In the genomic region with DNA sequence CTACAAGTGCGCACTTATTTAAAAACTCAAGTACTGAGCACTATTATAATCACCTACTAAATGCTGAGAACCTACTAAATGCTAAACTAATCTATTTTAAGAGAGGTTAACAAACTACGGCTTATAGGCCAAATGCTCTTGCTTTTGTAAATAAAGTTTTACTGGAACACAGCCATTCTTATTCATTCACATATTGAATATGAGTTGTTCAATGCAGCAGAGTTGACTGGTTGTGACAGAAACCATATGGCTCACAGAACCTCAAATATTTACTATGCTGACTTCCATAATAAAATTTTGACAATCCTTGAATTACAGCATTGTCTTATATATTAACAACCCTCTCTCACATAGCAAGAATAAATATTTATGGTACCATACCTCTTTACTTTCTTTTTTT, we compare ENCODE assay signal across 1 cellular context.
TF ChIP-seq lines count a peak whose summit lies in the region.

No MANE protein-coding gene starts in this region.

TF ChIP-seq in SK-N-SH treated with all-trans-retinoic acid at 6 μM for 48 hours, 23 proteins besides CTCF, POLR2A, EP300 and RAD21 (continued from another document):
- TF ChIP-seq TSHZ2 (CRISPR knock-in tag; IDR thresholded peaks at IDR 0.05): no peak
